In genomic region chr3:122383915-122384697, GRCh38 we compare ENCODE assay signal across 1 cellular context.
TF ChIP-seq lines count a peak whose summit lies in the region.

A gene with protein sequence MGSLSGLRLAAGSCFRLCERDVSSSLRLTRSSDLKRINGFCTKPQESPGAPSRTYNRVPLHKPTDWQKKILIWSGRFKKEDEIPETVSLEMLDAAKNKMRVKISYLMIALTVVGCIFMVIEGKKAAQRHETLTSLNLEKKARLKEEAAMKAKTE (plus strand): TSS chr3:122384182. CDS start chr3:122384266, 84 bp downstream.

TF ChIP-seq in HepG2, 621 proteins besides CTCF, POLR2A, EP300 and RAD21 (continued from another document and continues in another):
- peak; percentile 54; the same call in 1 of the 2 replicates for TF ChIP-seq ZNF280D (CRISPR knock-in tag; IDR thresholded peaks at IDR 0.05)
- peak; percentile 89 for TF ChIP-seq ZSCAN31 (CRISPR knock-in tag; IDR thresholded peaks at IDR 0.05; ENCODE audit: low read depth)
- no peak for TF ChIP-seq ZNF33B (CRISPR knock-in tag; IDR thresholded peaks at IDR 0.05)
- TF ChIP-seq ZNF724P (CRISPR knock-in tag; IDR thresholded peaks at IDR 0.05; ENCODE audit: borderline replicate concordance): no peak; the same call in 1 of the 2 replicates
- TF ChIP-seq ZNF761 (CRISPR knock-in tag; conservative IDR thresholded peaks at IDR 0.05): peak; percentile 88
- TF ChIP-seq SRSF9 (IDR thresholded peaks at IDR 0.05; ENCODE audit: borderline replicate concordance, insufficient read depth, low read depth, low read length, poor library complexity, severe bottlenecking): no peak
- peak; percentile 93 for TF ChIP-seq MEIS2 (CRISPR knock-in tag; IDR thresholded peaks at IDR 0.05)
- TF ChIP-seq SKI (IDR thresholded peaks at IDR 0.05; ENCODE audit: partially characterized antibody): peak; percentile 68
- TF ChIP-seq TAF15 (IDR thresholded peaks at IDR 0.05; ENCODE audit: low read depth, low read length, poor library complexity, severe bottlenecking): no peak
- TF ChIP-seq EZH2 (conservative IDR thresholded peaks at IDR 0.05; ENCODE audit: low read depth, low read length): no peak
- peak; percentile 95 for TF ChIP-seq ZNF580 (CRISPR knock-in tag; IDR thresholded peaks at IDR 0.05; ENCODE audit: borderline replicate concordance, low read depth)
- TF ChIP-seq FOXO1 (CRISPR knock-in tag; IDR thresholded peaks at IDR 0.05): peak; percentile 83
- TF ChIP-seq, protein P1, sequence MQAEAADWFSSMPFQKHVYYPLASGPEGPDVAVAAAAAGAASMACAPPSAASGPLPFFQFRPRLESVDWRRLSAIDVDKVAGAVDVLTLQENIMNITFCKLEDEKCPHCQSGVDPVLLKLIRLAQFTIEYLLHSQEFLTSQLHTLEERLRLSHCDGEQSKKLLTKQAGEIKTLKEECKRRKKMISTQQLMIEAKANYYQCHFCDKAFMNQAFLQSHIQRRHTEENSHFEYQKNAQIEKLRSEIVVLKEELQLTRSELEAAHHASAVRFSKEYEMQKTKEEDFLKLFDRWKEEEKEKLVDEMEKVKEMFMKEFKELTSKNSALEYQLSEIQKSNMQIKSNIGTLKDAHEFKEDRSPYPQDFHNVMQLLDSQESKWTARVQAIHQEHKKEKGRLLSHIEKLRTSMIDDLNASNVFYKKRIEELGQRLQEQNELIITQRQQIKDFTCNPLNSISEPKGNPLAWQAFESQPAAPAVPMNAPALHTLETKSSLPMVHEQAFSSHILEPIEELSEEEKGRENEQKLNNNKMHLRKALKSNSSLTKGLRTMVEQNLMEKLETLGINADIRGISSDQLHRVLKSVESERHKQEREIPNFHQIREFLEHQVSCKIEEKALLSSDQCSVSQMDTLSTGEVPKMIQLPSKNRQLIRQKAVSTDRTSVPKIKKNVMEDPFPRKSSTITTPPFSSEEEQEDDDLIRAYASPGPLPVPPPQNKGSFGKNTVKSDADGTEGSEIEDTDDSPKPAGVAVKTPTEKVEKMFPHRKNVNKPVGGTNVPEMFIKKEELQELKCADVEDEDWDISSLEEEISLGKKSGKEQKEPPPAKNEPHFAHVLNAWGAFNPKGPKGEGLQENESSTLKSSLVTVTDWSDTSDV (CRISPR knock-in tag; IDR thresholded peaks at IDR 0.05): 0 out of 2 replicates have a peak, but pooled peaks have one; percentile 11
- TF ChIP-seq, protein P2, sequence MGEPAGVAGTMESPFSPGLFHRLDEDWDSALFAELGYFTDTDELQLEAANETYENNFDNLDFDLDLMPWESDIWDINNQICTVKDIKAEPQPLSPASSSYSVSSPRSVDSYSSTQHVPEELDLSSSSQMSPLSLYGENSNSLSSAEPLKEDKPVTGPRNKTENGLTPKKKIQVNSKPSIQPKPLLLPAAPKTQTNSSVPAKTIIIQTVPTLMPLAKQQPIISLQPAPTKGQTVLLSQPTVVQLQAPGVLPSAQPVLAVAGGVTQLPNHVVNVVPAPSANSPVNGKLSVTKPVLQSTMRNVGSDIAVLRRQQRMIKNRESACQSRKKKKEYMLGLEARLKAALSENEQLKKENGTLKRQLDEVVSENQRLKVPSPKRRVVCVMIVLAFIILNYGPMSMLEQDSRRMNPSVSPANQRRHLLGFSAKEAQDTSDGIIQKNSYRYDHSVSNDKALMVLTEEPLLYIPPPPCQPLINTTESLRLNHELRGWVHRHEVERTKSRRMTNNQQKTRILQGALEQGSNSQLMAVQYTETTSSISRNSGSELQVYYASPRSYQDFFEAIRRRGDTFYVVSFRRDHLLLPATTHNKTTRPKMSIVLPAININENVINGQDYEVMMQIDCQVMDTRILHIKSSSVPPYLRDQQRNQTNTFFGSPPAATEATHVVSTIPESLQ (CRISPR knock-in tag; conservative IDR thresholded peaks at IDR 0.05): no peak
- TF ChIP-seq ZFX (CRISPR knock-in tag; IDR thresholded peaks at IDR 0.05; ENCODE audit: low read depth): peak; percentile 86
- TF ChIP-seq ZNF549 (CRISPR knock-in tag; IDR thresholded peaks at IDR 0.05): no peak
- peak; percentile 63; the same call in 1 of the 2 replicates for TF ChIP-seq HNRNPUL1 (IDR thresholded peaks at IDR 0.05; ENCODE audit: low read depth, low read length)
- 0 out of 2 replicates have a peak, but pooled peaks have one; percentile 39 for TF ChIP-seq ZNF256 (CRISPR knock-in tag; conservative IDR thresholded peaks at IDR 0.05)
- peak; percentile 82 for TF ChIP-seq ZBTB20 (CRISPR knock-in tag; IDR thresholded peaks at IDR 0.05; ENCODE audit: borderline replicate concordance, low read depth)
- no peak for TF ChIP-seq GTF2F1 (IDR thresholded peaks at IDR 0.05; ENCODE audit: low read length)
- TF ChIP-seq RXRA (CRISPR knock-in tag; IDR thresholded peaks at IDR 0.05): peak; percentile 78
- TF ChIP-seq HIVEP1 (CRISPR knock-in tag; IDR thresholded peaks at IDR 0.05): peak; percentile 65; the same call in 1 of the 2 replicates
- TF ChIP-seq THAP9 (CRISPR knock-in tag; IDR thresholded peaks at IDR 0.05; ENCODE audit: borderline replicate concordance): no peak
- no peak for TF ChIP-seq ZNF136 (CRISPR knock-in tag; IDR thresholded peaks at IDR 0.05; ENCODE audit: low read depth)
- peak; percentile 77 for TF ChIP-seq GATAD2A (CRISPR knock-in tag; IDR thresholded peaks at IDR 0.05)
- peak; percentile 74 for TF ChIP-seq SP5 (CRISPR knock-in tag; IDR thresholded peaks at IDR 0.05; ENCODE audit: borderline replicate concordance, low read depth)
- TF ChIP-seq PHF5A (CRISPR knock-in tag; IDR thresholded peaks at IDR 0.05; ENCODE audit: low read depth, unreplicated experiment): peak; percentile 27
- no peak for TF ChIP-seq NFRKB (IDR thresholded peaks at IDR 0.05)
- TF ChIP-seq HDAC1 (CRISPR knock-in tag; IDR thresholded peaks at IDR 0.05): peak; percentile 94
- no peak for TF ChIP-seq RARG (CRISPR knock-in tag; IDR thresholded peaks at IDR 0.05; ENCODE audit: low read depth)
- peak; percentile 74; the same call in 1 of the 2 replicates for TF ChIP-seq ZBTB39 (CRISPR knock-in tag; IDR thresholded peaks at IDR 0.05)
- peak; percentile 73; the same call in 1 of the 2 replicates for TF ChIP-seq THAP7 (CRISPR knock-in tag; IDR thresholded peaks at IDR 0.05)
- peak; percentile 58 for TF ChIP-seq HNF4A (CRISPR knock-in tag; IDR thresholded peaks at IDR 0.05)
- TF ChIP-seq ZBTB3 (CRISPR knock-in tag; IDR thresholded peaks at IDR 0.05; ENCODE audit: borderline replicate concordance, low read depth): peak; percentile 58; the same call in 1 of the 2 replicates
- TF ChIP-seq CREBL2 (CRISPR knock-in tag; IDR thresholded peaks at IDR 0.05; ENCODE audit: borderline replicate concordance): no peak; the same call in 1 of the 2 replicates
- TF ChIP-seq ZNF619 (CRISPR knock-in tag; IDR thresholded peaks at IDR 0.05): no peak; the same call in 1 of the 2 replicates
- TF ChIP-seq HDAC6 (IDR thresholded peaks at IDR 0.05; ENCODE audit: low read depth, low read length): no peak
- no peak for TF ChIP-seq PRPF4 (IDR thresholded peaks at IDR 0.05; ENCODE audit: low read depth, low read length, poor library complexity, severe bottlenecking)
- no peak for TF ChIP-seq ZNF10 (CRISPR knock-in tag; IDR thresholded peaks at IDR 0.05; ENCODE audit: borderline replicate concordance, low read depth)
- TF ChIP-seq ZMYM4 (CRISPR knock-in tag; IDR thresholded peaks at IDR 0.05): peak; percentile 93
- TF ChIP-seq MYC (CRISPR knock-in tag; IDR thresholded peaks at IDR 0.05; ENCODE audit: borderline replicate concordance): peak; percentile 97
- peak; percentile 89; the same call in 1 of the 2 replicates for TF ChIP-seq ZNF589 (CRISPR knock-in tag; conservative IDR thresholded peaks at IDR 0.05)
- TF ChIP-seq SRF (IDR thresholded peaks at IDR 0.05; ENCODE audit: low read depth, low read length): no peak
- peak; percentile 92 for TF ChIP-seq POGZ (CRISPR knock-in tag; IDR thresholded peaks at IDR 0.05)
- TF ChIP-seq HOXD1 (CRISPR knock-in tag; IDR thresholded peaks at IDR 0.05): peak; percentile 87; the same call in 1 of the 2 replicates
- peak; percentile 81 for TF ChIP-seq HNRNPK (IDR thresholded peaks at IDR 0.05; ENCODE audit: low read depth, low read length, poor library complexity, severe bottlenecking)
- TF ChIP-seq ESRRA (CRISPR knock-in tag; IDR thresholded peaks at IDR 0.05; ENCODE audit: low read depth): peak; percentile 91
- no peak for TF ChIP-seq PREB (CRISPR knock-in tag; IDR thresholded peaks at IDR 0.05)
- no peak for TF ChIP-seq NFE2 (CRISPR knock-in tag; IDR thresholded peaks at IDR 0.05)
- TF ChIP-seq PITX1 (CRISPR knock-in tag; IDR thresholded peaks at IDR 0.05): no peak; the same call in 1 of the 2 replicates
- TF ChIP-seq RELA (CRISPR knock-in tag; IDR thresholded peaks at IDR 0.05): peak; percentile 86
- peak; percentile 78; the same call in 1 of the 2 replicates for TF ChIP-seq MED13 (CRISPR knock-in tag; IDR thresholded peaks at IDR 0.05)
- peak; percentile 88 for TF ChIP-seq CBX1 (IDR thresholded peaks at IDR 0.05; ENCODE audit: low read depth)
- TF ChIP-seq MTF2 (CRISPR knock-in tag; IDR thresholded peaks at IDR 0.05; ENCODE audit: borderline replicate concordance): no peak; the same call in 1 of the 2 replicates
